In the genomic region with DNA sequence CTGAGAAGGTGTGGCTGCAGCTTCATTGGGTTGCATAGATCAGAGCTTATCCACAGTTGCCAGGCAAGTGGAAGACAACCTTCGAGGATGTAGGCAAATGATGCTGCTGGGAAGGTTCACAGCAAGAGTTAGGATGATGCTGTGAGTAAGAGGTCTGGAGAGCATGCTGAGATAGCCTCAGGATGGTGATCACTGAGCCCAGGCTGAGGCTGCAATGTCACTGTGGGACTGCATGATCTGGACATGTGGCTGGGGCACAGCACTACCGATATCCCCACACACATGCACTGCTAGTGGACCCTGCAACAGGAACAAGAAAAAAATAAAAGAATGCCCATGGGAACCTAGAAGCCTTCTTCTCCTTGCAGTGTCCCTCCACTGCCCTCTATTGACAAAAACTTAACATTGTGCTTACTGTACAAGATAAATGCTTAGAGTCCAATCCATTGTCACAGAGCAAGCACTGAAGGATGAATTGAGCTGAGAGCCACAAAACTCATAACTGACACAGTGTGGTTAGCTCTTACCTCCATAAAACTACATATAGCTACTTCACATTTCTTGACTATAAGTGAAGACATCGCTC, we compare ENCODE assay signal across 8 cellular contexts.
DNase-seq lines count a peak whose midpoint lies in the region; ATAC-seq and TF ChIP-seq lines count a peak whose summit lies in the region.

No MANE protein-coding gene starts in this region.

- H3K27me3 Mint-ChIP-seq in activated CD4-positive, alpha-beta T cell treated with anti-CD3 and anti-CD28 coated beads, Interleukin-2, amount 10 ng/mL, durations not matched to agents 7 days and 5 days, result no peaks in the 10 kb centered on the region
- no peaks in the 10 kb centered on the region for H3K27me3 Mint-ChIP-seq in mesothelial cell of epicardium (ENCODE audit: low read depth)

- H3K27ac Mint-ChIP-seq in activated CD4-positive, alpha-beta T cell treated with anti-CD3 and anti-CD28 coated beads, Interleukin-2, amount 10 ng/mL, durations not matched to agents 7 days and 5 days, result no peak overlapping the region
- H3K27ac Mint-ChIP-seq in mesothelial cell of epicardium, result no peak overlapping the region

- H3K4me1 Mint-ChIP-seq in activated CD4-positive, alpha-beta T cell treated with anti-CD3 and anti-CD28 coated beads, Interleukin-2, amount 10 ng/mL, durations not matched to agents 7 days and 5 days, result peaks cover 2% of the 10 kb centered on the region
- H3K4me1 Mint-ChIP-seq in mesothelial cell of epicardium, result no peaks in the 10 kb centered on the region

- peak; percentile 41 for TF ChIP-seq CTCF in mesothelial cell of epicardium (IDR thresholded peaks at IDR 0.05; ENCODE audit: unreplicated experiment)

- peak; percentile 71 for ATAC-seq in GM21381 (IDR thresholded peaks at IDR 0.05; ENCODE audit: unreplicated experiment)

- H3K9me3 Mint-ChIP-seq in activated CD4-positive, alpha-beta T cell treated with anti-CD3 and anti-CD28 coated beads, Interleukin-2, amount 10 ng/mL, durations not matched to agents 7 days and 5 days, result no peaks in the 10 kb centered on the region
- no peaks in the 10 kb centered on the region for H3K9me3 Mint-ChIP-seq in mesothelial cell of epicardium

- H3K36me3 Mint-ChIP-seq in activated CD4-positive, alpha-beta T cell treated with anti-CD3 and anti-CD28 coated beads, Interleukin-2, amount 10 ng/mL, durations not matched to agents 7 days and 5 days (ENCODE audit: low read depth), result no peaks in the 10 kb centered on the region
- no peaks in the 10 kb centered on the region for H3K36me3 Mint-ChIP-seq in mesothelial cell of epicardium

- POLR2A ChIA-PET in activated CD4-positive, alpha-beta T cell treated with anti-CD3 and anti-CD28 coated beads, Interleukin-2, amount 10 ng/mL, durations not matched to agents 7 days and 5 days (lab: Charles Lee), result no interaction called here

- CTCF ChIA-PET in activated CD4-positive, alpha-beta T cell treated with anti-CD3 and anti-CD28 coated beads, Interleukin-2, amount 10 ng/mL, durations not matched to agents 7 days and 5 days (lab: Charles Lee), result interaction anchor here (0.9 to 1.3 kb wide), 3 partner anchors 41 to 986 kb away, joined by 3 read pairs; no protein-coding TSS in a partner anchor

- peak; percentile 18 for DNase-seq in activated CD4-positive, alpha-beta T cell treated with anti-CD3 and anti-CD28 coated beads, Interleukin-2, amount 10 ng/mL, durations not matched to agents 7 days and 5 days
- DNase-seq in activated CD4-positive, alpha-beta T cell treated with anti-CD3 and anti-CD28 coated beads for 4 hours, result no peak
- DNase-seq in HS-27A (ENCODE audit: low read depth) (peak; percentile 3), NOMO-1 treated with dmso at 0.1 percent for 144 hours (lab: John Stamatoyannopoulos, UW; ENCODE audit: unreplicated experiment) (peak; percentile 20), dedifferentiated amniotic fluid mesenchymal stem cell (ENCODE audit: extremely low spot score) (peak; percentile 31), mesothelial cell of epicardium (ENCODE audit: low spot score in 2 of 2, unreplicated experiment in 2 of 2) (no peak), activated gamma-delta T cell treated with Interleukin-2 at 50 U/mL for 16 hours (no peak)

- no peak overlapping the region for H3K4me3 Mint-ChIP-seq in activated CD4-positive, alpha-beta T cell treated with anti-CD3 and anti-CD28 coated beads, Interleukin-2, amount 10 ng/mL, durations not matched to agents 7 days and 5 days
- H3K4me3 Mint-ChIP-seq in mesothelial cell of epicardium, result no peak overlapping the region

Comparison
In these comparisons a context has a peak if more than half of its experiments do, and no peak if none do; other contexts are left out.
1. DNase-seq: peak in activated CD4-positive, alpha-beta T cell treated with anti-CD3 and anti-CD28 coated beads, Interleukin-2, amount 10 ng/mL, durations not matched to agents 7 days and 5 days (single experiment), HS-27A (single experiment), NOMO-1 treated with dmso at 0.1 percent for 144 hours (single experiment) and dedifferentiated amniotic fluid mesenchymal stem cell (single experiment); none in activated CD4-positive, alpha-beta T cell treated with anti-CD3 and anti-CD28 coated beads for 4 hours (0 of 2), mesothelial cell of epicardium (0 of 2) and activated gamma-delta T cell treated with Interleukin-2 at 50 U/mL for 16 hours (single experiment).